9 cellular contexts compared by ENCODE assay signal in the genomic region with DNA sequence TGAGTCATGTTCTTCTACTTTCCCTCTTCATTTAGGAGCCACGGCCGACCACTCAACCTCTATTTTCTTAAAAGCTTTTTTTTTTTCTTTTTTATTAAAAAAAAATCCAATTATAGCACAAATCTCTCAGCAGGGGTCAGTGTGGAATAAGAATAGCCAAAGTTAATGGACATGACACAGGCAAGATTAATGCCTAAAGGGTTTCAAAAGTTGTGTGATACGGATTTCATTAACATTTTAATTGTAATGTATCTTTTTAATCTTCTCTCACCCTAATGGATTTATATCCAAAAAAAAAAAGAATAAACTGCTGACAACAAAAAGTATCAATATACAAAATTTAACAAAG. TPM values are rescaled to one million over a fixed set of nuclear protein-coding genes. Genes with fewer than 3 reads are reported as not detected.
DNase-seq lines count a peak whose midpoint lies in the region; ATAC-seq, FAIRE-seq and TF ChIP-seq lines count a peak whose summit lies in the region.
"Had no signal": no experiment of that assay in that cellular context is flagged by ENCODE, and none has a peak within 500 bp of the region (broad histone marks: within the 10 kb centered on the region; RNA-seq: fewer than 3 reads in every experiment).

No MANE protein-coding gene starts in this region.

- no peak overlapping the region for H3K4me2 ChIP-seq in DOHH2 (ENCODE audit: low read length)

- peak overlapping the region; percentile 71 for H3K27ac Mint-ChIP-seq in osteocyte (ENCODE audit: unreplicated experiment)

- DNase-seq in LHCN-M2 (ENCODE audit: low read depth) (peak; percentile 44), osteocyte (ENCODE audit: extremely low spot score, unreplicated experiment) (no peak), H54 (ENCODE audit: insufficient read length, low spot score) (no peak), GM19239 (ENCODE audit: insufficient read length, low spot score) (no peak)
- no peak for DNase-seq in stimulated activated CD4-positive, alpha-beta T cell treated with anti-CD3 and anti-CD28 coated beads, Interleukin-2, amount 100 ng/mL, for 48 hours
- DNase-seq: activated gamma-delta T cell had no signal

- TF ChIP-seq POLR2A in H54 (IDR thresholded peaks at IDR 0.05; ENCODE audit: low read depth, low read length): no peak

- H3K9me2 ChIP-seq in DOHH2 (replicated peaks; ENCODE audit: control insufficient read depth, low read length): no peaks in the 10 kb centered on the region

- no peak for ATAC-seq in HG02588 (IDR thresholded peaks at IDR 0.05; ENCODE audit: unreplicated experiment)

- H3K36me3 Mint-ChIP-seq in osteocyte (ENCODE audit: unreplicated experiment): no peaks in the 10 kb centered on the region

- no peaks in the 10 kb centered on the region for H3K36me3 ChIP-seq in DOHH2 (ENCODE audit: control insufficient read depth, low read length)

- H3K4me3 ChIP-seq in DOHH2 (ENCODE audit: low read length): no peak overlapping the region

- H3F3A ChIP-seq in DOHH2 (ENCODE audit: control insufficient read depth, insufficient read depth): peaks cover 4% of the 10 kb centered on the region

- no peaks in the 10 kb centered on the region for H3K79me2 ChIP-seq in DOHH2 (ENCODE audit: control insufficient read depth, low read length)

- peak overlapping the region; percentile 5 for H3K4me3 Mint-ChIP-seq in osteocyte (ENCODE audit: unreplicated experiment)

- H3K4me1 ChIP-seq in DOHH2 (ENCODE audit: control insufficient read depth, low read length): peaks cover 11% of the 10 kb centered on the region

- H3K4me1 Mint-ChIP-seq in osteocyte (ENCODE audit: unreplicated experiment): peaks cover 60% of the 10 kb centered on the region

- no peaks in the 10 kb centered on the region for H3K9me3 Mint-ChIP-seq in osteocyte (ENCODE audit: unreplicated experiment)

- peaks cover 5% of the 10 kb centered on the region; the same call in 1 of the 2 replicates for H3K27me3 ChIP-seq in DOHH2 (ENCODE audit: control insufficient read depth, low read length)

- H3K9me3 ChIP-seq in DOHH2 (ENCODE audit: control insufficient read depth, insufficient read depth, low read length): no peaks in the 10 kb centered on the region

- no peaks in the 10 kb centered on the region for H3K27me3 Mint-ChIP-seq in osteocyte (ENCODE audit: unreplicated experiment)

- peak; percentile 25 for TF ChIP-seq CTCF in DOHH2 (IDR thresholded peaks at IDR 0.05; ENCODE audit: low read depth, low read length, poor library complexity, severe bottlenecking)
- peak; percentile 60 for TF ChIP-seq CTCF in osteocyte (IDR thresholded peaks at IDR 0.05)

- FAIRE-seq in colon (lab: Jason Lieb, UNC) (peak; percentile 79), H54 (lab: Jason Lieb, UNC) (no peak), GM19239 (lab: Jason Lieb, UNC) (no peak)

- H4K20me1 ChIP-seq in DOHH2 (ENCODE audit: control insufficient read depth, insufficient read depth, low read depth, low read length): no peaks in the 10 kb centered on the region

- H3K27ac ChIP-seq in DOHH2 (ENCODE audit: low read depth, low read length): no peak overlapping the region

RNA-seq across cellular contexts. Expression of a gene that starts 5.4 kb away (rescaled TPM):
- 29.0 and 34.4 TPM in 2 replicates for total RNA-seq in LHCN-M2 (2014; rRNA removed)
- 12.0 TPM for polyA plus RNA-seq in LHCN-M2 (2012)
- total RNA-seq in osteocyte: 40.1 and 41.4 TPM in 2 replicates

RNA-seq across cellular contexts. Expression of a gene that starts 29.0 kb away (rescaled TPM):
- total RNA-seq in LHCN-M2 (2014; rRNA removed) (54.7 TPM in 2 replicates), osteocyte (34.0 and 38.2 TPM in 2 replicates)
- 32.3 TPM for polyA plus RNA-seq in LHCN-M2 (2012)
